Comparison of ENCODE assay signal across 3 cellular contexts in the genomic region with DNA sequence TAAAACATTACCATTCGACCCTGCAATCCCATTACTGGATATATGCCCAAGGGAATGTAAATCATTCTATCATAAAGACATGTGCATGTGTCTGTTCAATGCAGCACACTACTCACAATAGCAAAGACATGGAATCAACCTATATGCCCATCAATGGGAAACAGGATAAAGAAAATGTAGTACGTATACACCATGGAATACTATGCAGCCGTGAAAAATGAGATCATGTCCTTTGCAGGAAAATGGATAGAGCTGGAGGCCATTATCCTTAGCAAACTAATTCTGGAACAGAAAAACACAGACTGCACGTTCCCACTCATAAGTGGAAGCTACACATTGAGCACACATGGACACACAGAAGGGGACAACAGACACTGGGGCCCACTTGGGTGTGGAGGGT.
TF ChIP-seq lines count a peak whose summit lies in the region.

No MANE protein-coding gene starts in this region.

TF ChIP-seq in GM12891, 5 proteins besides CTCF, POLR2A, EP300 and RAD21:
- TF ChIP-seq PAX5 (IDR thresholded peaks at IDR 0.05; ENCODE audit: insufficient read depth, low read length, severe bottlenecking) (no peak), TAF1 (IDR thresholded peaks at IDR 0.05; ENCODE audit: low read depth, low read length) (no peak), POU2F2 (IDR thresholded peaks at IDR 0.05; ENCODE audit: low read depth, low read length) (no peak), SPI1 (IDR thresholded peaks at IDR 0.05; ENCODE audit: low read depth, low read length) (no peak), POLR2AphosphoS5 (IDR thresholded peaks at IDR 0.05; ENCODE audit: low read depth, low read length) (no peak)

TF ChIP-seq in HEK293, 187 proteins besides CTCF, POLR2A, EP300 and RAD21 (continued from another document):
- peak; percentile 88 for TF ChIP-seq ZNF146 (tag by site-specific recombination; IDR thresholded peaks at IDR 0.05)

TF ChIP-seq in H1, 55 proteins besides CTCF, POLR2A, EP300 and RAD21 (continued from another document):
- no peak for TF ChIP-seq CEBPB (IDR thresholded peaks at IDR 0.05; ENCODE audit: low read depth, low read length)
- no peak for TF ChIP-seq SP1 (IDR thresholded peaks at IDR 0.05; ENCODE audit: low read depth, low read length)
- TF ChIP-seq EGR1 (IDR thresholded peaks at IDR 0.05; ENCODE audit: borderline replicate concordance, low read depth, low read length), result no peak
- TF ChIP-seq HDAC2 (IDR thresholded peaks at IDR 0.05; ENCODE audit: borderline replicate concordance in 1 of 2, low read depth in 2 of 2, low read length in 2 of 2), result no peak
- no peak for TF ChIP-seq SP4 (IDR thresholded peaks at IDR 0.05; ENCODE audit: low read length)
